In genomic region chr9:79661926-79662552, GRCh38 we compare ENCODE assay signal across 16 cellular contexts.
DNase-seq lines count a peak whose midpoint lies in the region; ATAC-seq and TF ChIP-seq lines count a peak whose summit lies in the region.
"Had no signal": no experiment of that assay in that cellular context is flagged by ENCODE, and none has a peak within 500 bp of the region (broad histone marks: within the 10 kb centered on the region; RNA-seq: fewer than 3 reads in every experiment).

No MANE protein-coding gene starts in this region.

- H3K27ac Mint-ChIP-seq in CD14-positive monocyte (peak overlapping the region in 4 of 7 donors; percentile 7 to 78 (median 40)), nephron progenitor cell (peak overlapping the region; percentile 99)
- peak overlapping the region; percentile 41 to 81 for H3K27ac Mint-ChIP-seq in effector memory CD8-positive, alpha-beta T cell
- no peak overlapping the region for H3K27ac Mint-ChIP-seq in stimulated activated memory B cell treated with anti-CD40 and anti-IgM and Interleukin-4, amounts not matched to agents 10 μg/mL and 1 μg/mL and 100 μg/mL, for 72 hours
- H3K27ac Mint-ChIP-seq: activated B cell treated with CpG ODN at 0.5 μM for 24 hours had no signal

- no peaks in the 10 kb centered on the region for H3K27me3 Mint-ChIP-seq in CD14-positive monocyte (ENCODE audit: low read depth in 3 of 3)
- no peaks in the 10 kb centered on the region for H3K27me3 Mint-ChIP-seq in effector memory CD8-positive, alpha-beta T cell
- H3K27me3 Mint-ChIP-seq in nephron progenitor cell (ENCODE audit: low read depth, poor library complexity), result peaks cover 3% of the 10 kb centered on the region
- no peaks in the 10 kb centered on the region for H3K27me3 Mint-ChIP-seq in stimulated activated memory B cell treated with anti-CD40 and anti-IgM and Interleukin-4, amounts not matched to agents 10 μg/mL and 1 μg/mL and 100 μg/mL, for 72 hours
- H3K27me3 Mint-ChIP-seq: activated B cell treated with CpG ODN at 0.5 μM for 24 hours had no signal

- H3K27me3 ChIP-seq in HUES64 (ENCODE audit: insufficient read depth, low read length), result no peaks in the 10 kb centered on the region

- 72% methylated on average over 4 of the region's 5 CpGs for WGBS in HUES64

- peaks cover 49 to 56% of the 10 kb centered on the region in 2 donors for H3K36me3 Mint-ChIP-seq in CD14-positive monocyte
- H3K36me3 Mint-ChIP-seq in effector memory CD8-positive, alpha-beta T cell (ENCODE audit: insufficient read depth), result peaks cover 11% of the 10 kb centered on the region
- H3K36me3 Mint-ChIP-seq in nephron progenitor cell (ENCODE audit: low read depth), result peaks cover 20% of the 10 kb centered on the region
- peaks cover 39% of the 10 kb centered on the region for H3K36me3 Mint-ChIP-seq in stimulated activated memory B cell treated with anti-CD40 and anti-IgM and Interleukin-4, amounts not matched to agents 10 μg/mL and 1 μg/mL and 100 μg/mL, for 72 hours

- intact Hi-C loops in CD14-positive monocyte (cut with micrococcal nuclease), result no loop called here

- no peak for DNase-seq in CD14-positive monocyte (ENCODE audit: low spot score)
- DNase-seq in effector memory CD8-positive, alpha-beta T cell, result no peak
- no peak for DNase-seq in nephron progenitor cell
- no peak for DNase-seq in erythroblast (lab: John Stamatoyannopoulos, UW)
- no peak for DNase-seq in 8988T
- DNase-seq: activated B cell treated with CpG ODN at 0.5 μM for 24 hours; activated naive CD4-positive, alpha-beta T cell treated with anti-CD3 and anti-CD28 coated beads, Interleukin-2, amount 50 U/mL, for 16 hours; cerebellar nuclear complex; left colon; NCI-H1417 treated with DMSO at 0.1 percent for 48 hours; SW 1271 had no signal

- H3K4me1 ChIP-seq in HUES64 (ENCODE audit: insufficient read depth, low read length), result peaks cover 63% of the 10 kb centered on the region

- no peak for TF ChIP-seq POLR2A in erythroblast (IDR thresholded peaks at IDR 0.05; ENCODE audit: low read length)

- H3K4me1 Mint-ChIP-seq in CD14-positive monocyte (peaks cover 32% of the 10 kb centered on the region), nephron progenitor cell (peaks cover 96% of the 10 kb centered on the region)
- peaks cover 8 to 25% of the 10 kb centered on the region in 2 donors for H3K4me1 Mint-ChIP-seq in effector memory CD8-positive, alpha-beta T cell (ENCODE audit: low read depth in 2 of 2)
- H3K4me1 Mint-ChIP-seq in stimulated activated memory B cell treated with anti-CD40 and anti-IgM and Interleukin-4, amounts not matched to agents 10 μg/mL and 1 μg/mL and 100 μg/mL, for 72 hours, result peaks cover 24% of the 10 kb centered on the region

- H3K36me3 ChIP-seq in HUES64 (ENCODE audit: insufficient read depth, low read length), result peaks cover 9% of the 10 kb centered on the region; the same call in 1 of the 2 replicates

- peak overlapping the region; percentile 2; the same call in 1 of the 2 replicates for H3K4me3 ChIP-seq in HUES64 (ENCODE audit: low read length)

- H3K4me3 Mint-ChIP-seq in CD14-positive monocyte (no peak overlapping the region), nephron progenitor cell (peak overlapping the region; percentile 75)
- H3K4me3 Mint-ChIP-seq in effector memory CD8-positive, alpha-beta T cell, result no peak overlapping the region
- H3K4me3 Mint-ChIP-seq in stimulated activated memory B cell treated with anti-CD40 and anti-IgM and Interleukin-4, amounts not matched to agents 10 μg/mL and 1 μg/mL and 100 μg/mL, for 72 hours, result no peak overlapping the region
- H3K4me3 Mint-ChIP-seq: activated B cell treated with CpG ODN at 0.5 μM for 24 hours had no signal

- TF ChIP-seq CTCF in CD14-positive monocyte (IDR thresholded peaks at IDR 0.05) (no peak), nephron progenitor cell (IDR thresholded peaks at IDR 0.05) (no peak)

- no peaks in the 10 kb centered on the region for H3K9me3 ChIP-seq in HUES64 (ENCODE audit: insufficient read depth, low read depth, low read length)

- H3K9ac ChIP-seq in HUES64 (ENCODE audit: low read depth, low read length), result peak overlapping the region; percentile 40; the same call in 1 of the 2 replicates
- H3K9ac ChIP-seq: KMS-11 had no signal

- no peak for ATAC-seq in effector memory CD8-positive, alpha-beta T cell (replicated peaks)
- no peak for ATAC-seq in HG03565 (IDR thresholded peaks at IDR 0.05; ENCODE audit: unreplicated experiment)
- no peak for ATAC-seq in stimulated activated memory B cell treated with anti-CD40 and anti-IgM and Interleukin-4, amounts not matched to agents 10 μg/mL and 1 μg/mL and 100 μg/mL, for 72 hours
- ATAC-seq: HCT116, left colon had no signal

- H3K27ac ChIP-seq in HUES64 (ENCODE audit: low read depth, low read length), result peak overlapping the region; percentile 79
- H3K27ac ChIP-seq: KMS-11 had no signal

- H3K9me3 Mint-ChIP-seq in CD14-positive monocyte, result no peaks in the 10 kb centered on the region
- H3K9me3 Mint-ChIP-seq in effector memory CD8-positive, alpha-beta T cell, result no peaks in the 10 kb centered on the region
- no peaks in the 10 kb centered on the region for H3K9me3 Mint-ChIP-seq in nephron progenitor cell
- no peaks in the 10 kb centered on the region for H3K9me3 Mint-ChIP-seq in stimulated activated memory B cell treated with anti-CD40 and anti-IgM and Interleukin-4, amounts not matched to agents 10 μg/mL and 1 μg/mL and 100 μg/mL, for 72 hours
- H3K9me3 Mint-ChIP-seq: activated B cell treated with CpG ODN at 0.5 μM for 24 hours had no signal
